ENCODE assay signal across 8 cellular contexts in genomic region chrX:2928127-2928582, GRCh38. TPM values are rescaled to one million over a fixed set of nuclear protein-coding genes. Genes with fewer than 3 reads are reported as not detected.
A peak's percentile ranks its signal among the peaks of the same experiment; 100 is the strongest.
DNase-seq lines count a peak whose midpoint lies in the region; ATAC-seq and TF ChIP-seq lines count a peak whose summit lies in the region.

No MANE protein-coding gene starts in this region.

- H3K4me1 ChIP-seq in thoracic aorta (ENCODE audit: control insufficient read depth in 1 of 2, low read depth in 2 of 2) = no peaks in the 10 kb centered on the region

- H3K4me3 Mint-ChIP-seq in activated naive CD4-positive, alpha-beta T cell treated with anti-CD3 and anti-CD28 coated beads, Interleukin-2, amount 50 U/mL, for 24 hours = peak overlapping the region; percentile 4

- H3K27ac ChIP-seq in dorsolateral prefrontal cortex (peak overlapping the region in 40 of 59 donors; percentile 8 to 89 (median 60)), thoracic aorta (peak overlapping the region; percentile 83 to 96)

- no peak overlapping the region for H3K27ac Mint-ChIP-seq in activated naive CD4-positive, alpha-beta T cell treated with anti-CD3 and anti-CD28 coated beads, Interleukin-2, amount 50 U/mL, for 24 hours

- H3K4me3 ChIP-seq in dorsolateral prefrontal cortex (peak overlapping the region in 57 of 59 donors; percentile 25 to 72 (median 56)), thoracic aorta (peak overlapping the region; percentile 86)

- H3K9me3 ChIP-seq in thoracic aorta = no peaks in the 10 kb centered on the region

- H3K9me3 Mint-ChIP-seq in activated naive CD4-positive, alpha-beta T cell treated with anti-CD3 and anti-CD28 coated beads, Interleukin-2, amount 50 U/mL, for 24 hours = no peaks in the 10 kb centered on the region

- H3K36me3 ChIP-seq in thoracic aorta = no peaks in the 10 kb centered on the region

- no peaks in the 10 kb centered on the region for H3K36me3 Mint-ChIP-seq in activated naive CD4-positive, alpha-beta T cell treated with anti-CD3 and anti-CD28 coated beads, Interleukin-2, amount 50 U/mL, for 24 hours

- peaks cover 4% of the 10 kb centered on the region for H3K4me1 Mint-ChIP-seq in activated naive CD4-positive, alpha-beta T cell treated with anti-CD3 and anti-CD28 coated beads, Interleukin-2, amount 50 U/mL, for 24 hours

- H3K27me3 Mint-ChIP-seq in activated naive CD4-positive, alpha-beta T cell treated with anti-CD3 and anti-CD28 coated beads, Interleukin-2, amount 50 U/mL, for 24 hours = peaks cover 6% of the 10 kb centered on the region

- peaks cover 0 to 39% (median 10%) of the 10 kb centered on the region in 45 donors for H3K27me3 ChIP-seq in dorsolateral prefrontal cortex
- no peaks in the 10 kb centered on the region for H3K27me3 ChIP-seq in thoracic aorta (replicated peaks; ENCODE audit: insufficient read depth)

- TF ChIP-seq CTCF in dorsolateral prefrontal cortex (IDR thresholded peaks at IDR 0.05 in 54 of 56, conservative IDR thresholded peaks at IDR 0.05 in 2 of 56; ENCODE audit: low read depth in 1 of 56, partially characterized antibody in 56 of 56) (no peak), thoracic aorta (IDR thresholded peaks at IDR 0.05) (no peak)

- no peak for DNase-seq in activated naive CD4-positive, alpha-beta T cell (lab: John Stamatoyannopoulos, UW)
- DNase-seq in dorsolateral prefrontal cortex (peak in 5 of 10 donors; percentile 4 to 48 (median 13)), medulla oblongata (ENCODE audit: extremely low spot score) (peak; percentile 32), thoracic aorta (ENCODE audit: low spot score) (peak; percentile 2), NCI-H128 (lab: John Stamatoyannopoulos, UW; ENCODE audit: unreplicated experiment) (no peak)

- ATAC-seq in thoracic aorta (ENCODE audit: insufficient number of reproducible peaks, low FRiP score, low read depth) = no peak
- no peak for ATAC-seq in HG03108 (IDR thresholded peaks at IDR 0.05; ENCODE audit: unreplicated experiment)
- no peak for ATAC-seq in HG03457 (IDR thresholded peaks at IDR 0.05; ENCODE audit: unreplicated experiment)

- intact Hi-C loops in dorsolateral prefrontal cortex (cut with DNase I) = no loop called here

RNA-seq across cellular contexts. Expression of gene ARSD, which starts 1.0 kb away (rescaled TPM):
- total RNA-seq in dorsolateral prefrontal cortex (10 to 100 TPM in 13 of 120 experiments, 1 to 10 TPM in 107; 3.1 to 20.9 (median 7.3) TPM), thoracic aorta (10 to 100 TPM; 13.2 to 25.3 TPM)

Comparison
In these comparisons a context has a peak if more than half of its experiments do, and no peak if none do; other contexts are left out.
1. DNase-seq: peak in medulla oblongata (single experiment) and thoracic aorta (single experiment); none in activated naive CD4-positive, alpha-beta T cell (0 of 4) and NCI-H128 (single experiment).